17 cellular contexts compared by ENCODE assay signal in the genomic region with DNA sequence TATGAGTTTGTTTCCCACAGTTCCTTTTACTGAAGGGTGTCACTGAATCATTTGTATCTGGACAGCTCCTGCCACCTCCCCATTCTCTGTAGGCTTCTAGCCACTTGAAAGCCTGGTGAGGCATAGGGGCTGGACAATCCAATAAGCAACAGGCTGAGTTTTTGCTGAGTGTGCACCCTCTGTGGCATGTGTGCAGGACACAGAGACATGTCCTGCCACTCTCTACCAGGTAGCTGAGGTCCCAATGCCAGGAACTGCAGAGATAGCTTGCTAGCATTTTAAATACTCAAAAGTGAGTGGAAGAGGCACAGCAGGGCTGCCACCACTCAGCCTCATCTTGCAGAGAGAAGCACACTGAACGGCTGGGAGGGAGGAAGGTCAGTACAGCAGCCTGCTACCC.
"Had no signal": no experiment of that assay in that cellular context is flagged by ENCODE, and none has a peak within 500 bp of the region (broad histone marks: within the 10 kb centered on the region; RNA-seq: fewer than 3 reads in every experiment).

No MANE protein-coding gene starts in this region.

- H3K4me1 ChIP-seq: breast epithelium had no signal

- H3K4me3 ChIP-seq: adrenal gland, breast epithelium, coronary artery, psoas muscle, right atrium auricular region, tibial nerve had no signal

- H3K27me3 Mint-ChIP-seq: activated CD4-positive, alpha-beta T cell treated with anti-CD3 and anti-CD28 coated beads, Interleukin-2, amount 10 ng/mL, durations not matched to agents 24 days and 14 days; activated CD8-positive, alpha-beta T cell treated with anti-CD3 and anti-CD28 coated beads for 36 hours; activated naive CD8-positive, alpha-beta T cell; stimulated activated naive CD8-positive, alpha-beta T cell treated with anti-CD3 and anti-CD28 coated beads, Interleukin-15, amount 100 ng/mL, for 72 hours had no signal

- H3K27ac Mint-ChIP-seq: activated CD4-positive, alpha-beta T cell treated with anti-CD3 and anti-CD28 coated beads, Interleukin-2, amount 10 ng/mL, durations not matched to agents 24 days and 14 days; activated CD8-positive, alpha-beta T cell treated with anti-CD3 and anti-CD28 coated beads for 36 hours; activated T-helper 1 cell treated with anti-CD3 and anti-CD28 coated beads, Interleukin-12 subunit alpha, Interleukin-12 subunit beta, Interleukin-2, Interleukin-4 antibody, amounts not matched to agents 30 ng/mL and 10 ng/mL and 1 ng/mL, durations not matched to agents 14 hours and 24 hours and 36 hours had no signal

- H3K4me3 Mint-ChIP-seq: activated CD4-positive, alpha-beta T cell treated with anti-CD3 and anti-CD28 coated beads, Interleukin-2, amount 10 ng/mL, durations not matched to agents 24 days and 14 days; activated CD8-positive, alpha-beta T cell treated with anti-CD3 and anti-CD28 coated beads for 36 hours; activated naive CD8-positive, alpha-beta T cell; activated T-helper 1 cell treated with anti-CD3 and anti-CD28 coated beads, Interleukin-12 subunit alpha, Interleukin-12 subunit beta, Interleukin-2, Interleukin-4 antibody, amounts not matched to agents 30 ng/mL and 10 ng/mL and 1 ng/mL, durations not matched to agents 14 hours and 24 hours and 36 hours; natural killer cell; stimulated activated naive CD8-positive, alpha-beta T cell treated with anti-CD3 and anti-CD28 coated beads, Interleukin-15, amount 100 ng/mL, for 72 hours; T-helper 1 cell treated with Interleukin-12 subunit alpha and Interleukin-12 subunit beta and Interleukin-4 antibody, amounts not matched to agents 30 μg/mL and 1 μg/mL, for 36 hours had no signal

- ATAC-seq: activated CD8-positive, alpha-beta T cell treated with anti-CD3 and anti-CD28 coated beads for 36 hours; natural killer cell; psoas muscle; stimulated activated naive CD8-positive, alpha-beta T cell treated with anti-CD3 and anti-CD28 coated beads, Interleukin-15, amount 100 ng/mL, for 72 hours had no signal

- DNase-seq: activated CD4-positive, alpha-beta T cell treated with anti-CD3 and anti-CD28 coated beads, Interleukin-2, amount 10 ng/mL, durations not matched to agents 24 days and 14 days; activated CD8-positive, alpha-beta T cell treated with anti-CD3 and anti-CD28 coated beads for 36 hours; activated gamma-delta T cell treated with Interleukin-2 at 50 U/mL for 16 hours; foreskin fibroblast; kidney; natural killer cell; psoas muscle; stimulated activated CD4-positive, alpha-beta T cell treated with anti-CD3 and anti-CD28 coated beads, Interleukin-1b, Interleukin-23, amount 100 ng/mL, for 48 hours; stimulated activated naive CD8-positive, alpha-beta T cell treated with anti-CD3 and anti-CD28 coated beads, Interleukin-15, amount 100 ng/mL, for 72 hours had no signal

- H3K27ac ChIP-seq: breast epithelium, coronary artery had no signal

- H3K27me3 ChIP-seq: adrenal gland, breast epithelium, right atrium auricular region, tibial nerve had no signal

- H3K9me3 ChIP-seq: adrenal gland, breast epithelium, psoas muscle, right atrium auricular region, tibial nerve had no signal

- H3K36me3 ChIP-seq: breast epithelium had no signal

- H3K4me1 Mint-ChIP-seq: stimulated activated naive CD8-positive, alpha-beta T cell treated with anti-CD3 and anti-CD28 coated beads, Interleukin-15, amount 100 ng/mL, for 72 hours had no signal

- H3K9me3 Mint-ChIP-seq: activated CD4-positive, alpha-beta T cell treated with anti-CD3 and anti-CD28 coated beads, Interleukin-2, amount 10 ng/mL, durations not matched to agents 24 days and 14 days; activated CD8-positive, alpha-beta T cell treated with anti-CD3 and anti-CD28 coated beads for 36 hours; activated T-helper 1 cell treated with anti-CD3 and anti-CD28 coated beads, Interleukin-12 subunit alpha, Interleukin-12 subunit beta, Interleukin-2, Interleukin-4 antibody, amounts not matched to agents 30 ng/mL and 10 ng/mL and 1 ng/mL, durations not matched to agents 14 hours and 24 hours and 36 hours; natural killer cell; stimulated activated naive CD8-positive, alpha-beta T cell treated with anti-CD3 and anti-CD28 coated beads, Interleukin-15, amount 100 ng/mL, for 72 hours; T-helper 1 cell treated with Interleukin-12 subunit alpha and Interleukin-12 subunit beta and Interleukin-4 antibody, amounts not matched to agents 30 μg/mL and 1 μg/mL, for 36 hours had no signal
